28 cellular contexts compared by ENCODE assay signal in the genomic region with DNA sequence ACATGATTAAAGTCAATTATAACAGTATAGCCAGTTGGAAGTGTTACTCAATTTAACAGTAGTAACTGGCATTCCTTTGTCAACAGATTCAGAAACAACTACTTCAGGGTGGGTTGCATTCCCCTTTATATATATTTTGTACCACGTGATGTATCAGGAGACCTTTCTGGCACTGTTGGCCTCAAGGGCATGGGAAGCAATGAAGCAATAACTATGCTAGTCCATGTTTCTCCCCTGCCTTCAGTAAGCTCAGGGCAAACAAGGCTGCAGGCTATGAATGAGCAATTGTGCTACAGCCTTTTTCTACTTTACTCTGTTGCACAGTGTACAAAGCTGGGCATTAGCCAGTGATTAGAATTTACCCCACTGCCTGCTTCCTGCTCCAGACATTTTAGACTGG.
DNase-seq lines count a peak whose midpoint lies in the region; ATAC-seq and TF ChIP-seq lines count a peak whose summit lies in the region.
"Had no signal": no experiment of that assay in that cellular context is flagged by ENCODE, and none has a peak within 500 bp of the region (broad histone marks: within the 10 kb centered on the region; RNA-seq: fewer than 3 reads in every experiment).

No MANE protein-coding gene starts in this region.

- no peak for TF ChIP-seq CTCF in hepatocyte (IDR thresholded peaks at IDR 0.05; ENCODE audit: poor library complexity)

- H3K4me2 ChIP-seq in hepatocyte: no peak overlapping the region
- H3K4me2 ChIP-seq: BLaER1 had no signal

- H3K27me3 ChIP-seq in hepatocyte: no peaks in the 10 kb centered on the region
- H3K27me3 ChIP-seq: BLaER1, SJSA1 had no signal

- H2AFZ ChIP-seq in hepatocyte: no peak overlapping the region
- H2AFZ ChIP-seq: GM23248 had no signal

- ATAC-seq in HG03135 (IDR thresholded peaks at IDR 0.05; ENCODE audit: unreplicated experiment): no peak
- ATAC-seq: GM12878, T-cell had no signal

- H3K79me2 ChIP-seq in hepatocyte: no peaks in the 10 kb centered on the region

- H4K20me1 ChIP-seq in hepatocyte (ENCODE audit: insufficient read depth, poor library complexity, severe bottlenecking): no peaks in the 10 kb centered on the region
- H4K20me1 ChIP-seq: BLaER1 had no signal

- H3K9me2 ChIP-seq in hepatocyte (replicated peaks; ENCODE audit: insufficient read depth): no peaks in the 10 kb centered on the region

- no peaks in the 10 kb centered on the region for H3K4me1 ChIP-seq in hepatocyte (ENCODE audit: insufficient read depth)
- H3K4me1 ChIP-seq: BLaER1, SJSA1 had no signal

- no peak overlapping the region for H3K4me3 ChIP-seq in hepatocyte
- H3K4me3 ChIP-seq: BLaER1, GM12878, GM23248, SJSA1 had no signal

- 81% methylated on average over 1 of the region's 1 CpG for WGBS in hepatocyte (ENCODE audit: low lambda C conversion rate, missing lambda C conversion rate)

- H3K9me3 ChIP-seq in hepatocyte (ENCODE audit: low read depth): no peaks in the 10 kb centered on the region
- H3K9me3 ChIP-seq: BLaER1, SJSA1 had no signal

- DNase-seq in NCI-H146 (lab: John Stamatoyannopoulos, UW): peak; percentile 4
- no peak for DNase-seq in NCI-H146 treated with DMSO at 0.1 percent for 48 hours (lab: John Stamatoyannopoulos, UW; ENCODE audit: unreplicated experiment)
- peak; percentile 21 for DNase-seq in NCI-H69 (lab: John Stamatoyannopoulos, UW)
- DNase-seq in hepatocyte (ENCODE audit: low spot score): peak; percentile 16
- DNase-seq in putamen (ENCODE audit: low spot score): peak; percentile 10
- no peak for DNase-seq in hepatic stellate cell (ENCODE audit: low spot score)
- no peak for DNase-seq in COR-L47 (lab: John Stamatoyannopoulos, UW)
- DNase-seq: ACHN; CD4-positive, CD25-positive, alpha-beta regulatory T cell; DMS 273 treated with DMSO at 0.1 percent for 48 hours; DMS79; EL; GDM1; GM23248; H7; NCI-H1092; NCI-H1417 treated with DMSO at 0.1 percent for 48 hours; NCI-H1930; NCI-H446; NCI-H524 treated with DMSO at 0.1 percent for 48 hours; Right ventricle myocardium superior; RPMI8226; T-cell had no signal

- H3K36me3 ChIP-seq in hepatocyte (replicated peaks; ENCODE audit: insufficient read depth, low read depth): no peaks in the 10 kb centered on the region
- H3K36me3 ChIP-seq: BLaER1, SJSA1 had no signal

- H3K27ac ChIP-seq in hepatocyte: no peak overlapping the region
- H3K27ac ChIP-seq: 22Rv1, BLaER1, GM23248, SJSA1 had no signal

Comparison
In these comparisons a context has a peak if more than half of its experiments do, and no peak if none do; other contexts are left out.
1. DNase-seq: peak in NCI-H146 (single experiment), NCI-H69 (single experiment), hepatocyte (single experiment) and putamen (single experiment); none in NCI-H146 treated with DMSO at 0.1 percent for 48 hours (single experiment), hepatic stellate cell (single experiment) and COR-L47 (single experiment).